In the genomic region with DNA sequence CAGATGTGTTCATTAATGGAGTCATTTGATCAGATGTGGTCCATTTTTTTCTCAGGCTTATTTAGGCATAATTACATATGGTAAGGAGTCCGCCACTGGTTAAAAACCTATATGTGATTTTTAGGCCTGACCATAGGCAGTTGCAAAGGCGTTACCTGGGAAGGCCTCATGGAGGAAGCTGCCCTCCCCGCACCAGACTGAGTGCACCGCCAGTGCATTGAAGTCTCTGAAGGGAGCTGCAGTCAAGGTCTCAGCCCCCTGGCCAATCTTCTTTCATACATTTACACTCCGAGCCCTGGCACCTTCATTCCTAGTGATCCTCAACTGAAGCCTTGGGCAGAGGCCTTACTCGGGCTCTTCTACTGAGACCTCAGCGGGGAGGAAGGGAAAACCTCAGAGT, we compare ENCODE assay signal across 24 cellular contexts.
DNase-seq lines count a peak whose midpoint lies in the region; ATAC-seq, FAIRE-seq and TF ChIP-seq lines count a peak whose summit lies in the region.
"Had no signal": no experiment of that assay in that cellular context is flagged by ENCODE, and none has a peak within 500 bp of the region (broad histone marks: within the 10 kb centered on the region; RNA-seq: fewer than 3 reads in every experiment).

No MANE protein-coding gene starts in this region.

- ATAC-seq in GM23338, result peak; percentile 65
- no peak for ATAC-seq in gastroesophageal sphincter

- H3K4me2 ChIP-seq in GM23338, result no peak overlapping the region
- H3K4me2 ChIP-seq in H9 (ENCODE audit: insufficient read depth, insufficient read length, low read length), result no peak overlapping the region
- no peak overlapping the region for H3K4me2 ChIP-seq in H1 (ENCODE audit: insufficient read depth in 1 of 2, low read depth in 2 of 2, low read length in 2 of 2)
- no peak overlapping the region for H3K4me2 ChIP-seq in GM23248 (ENCODE audit: unreplicated experiment)
- H3K4me2 ChIP-seq: BLaER1 had no signal

- no peak overlapping the region for H2BK120ac ChIP-seq in H9 (ENCODE audit: low read depth, low read length, poor library complexity, severe bottlenecking)
- H2BK120ac ChIP-seq in H1 (replicated peaks; ENCODE audit: low read depth, low read length), result no peak overlapping the region

- H4K20me1 ChIP-seq in GM23338 (replicated peaks; ENCODE audit: insufficient read depth) (no peaks in the 10 kb centered on the region), H9 (ENCODE audit: control insufficient read depth, insufficient read depth, insufficient read length) (no peaks in the 10 kb centered on the region), H1 (replicated peaks in 1 of 2; ENCODE audit: control insufficient read depth in 1 of 2, insufficient read depth in 2 of 2, low read length in 2 of 2) (no peaks in the 10 kb centered on the region), GM23248 (ENCODE audit: insufficient read depth) (no peaks in the 10 kb centered on the region)
- H4K20me1 ChIP-seq: BLaER1 had no signal

- POLR2A ChIA-PET in H1 (lab: Charles Lee; ENCODE audit: partially characterized antibody), result interaction anchor here (1.1 kb wide), 1 partner anchor 77 kb away, joined by 3 read pairs; no protein-coding TSS in a partner anchor
- POLR2A ChIA-PET in Caco-2 (lab: Charles Lee), result no interaction called here

- no peak overlapping the region for H3K4ac ChIP-seq in H9 (ENCODE audit: low read depth, low read length)
- H3K4ac ChIP-seq in H1 (replicated peaks; ENCODE audit: insufficient read length, low read depth, low read length), result no peak overlapping the region

- H2BK15ac ChIP-seq in H9 (ENCODE audit: low read depth, low read length) (no peak overlapping the region), H1 (ENCODE audit: low read length) (no peak overlapping the region)

- H3K79me2 ChIP-seq in GM23338 (replicated peaks; ENCODE audit: insufficient read depth) (no peaks in the 10 kb centered on the region), H9 (ENCODE audit: insufficient read depth, low read length) (no peaks in the 10 kb centered on the region), H1 (ENCODE audit: control insufficient read depth in 1 of 2, insufficient read depth in 2 of 2, low read length in 2 of 2) (no peaks in the 10 kb centered on the region), GM23248 (ENCODE audit: insufficient read depth) (no peaks in the 10 kb centered on the region)

- H3K9me3 Mint-ChIP-seq in GM23338 (no peaks in the 10 kb centered on the region), H9 (no peaks in the 10 kb centered on the region), Caco-2 (ENCODE audit: unreplicated experiment) (no peaks in the 10 kb centered on the region)

- CTCF ChIA-PET in H1 (lab: Charles Lee; ENCODE audit: partially characterized antibody), result no interaction called here
- CTCF ChIA-PET in Caco-2 (lab: Charles Lee), result no interaction called here

- H3K56ac ChIP-seq in H9 (ENCODE audit: insufficient read length, low read depth, low read length) (no peak overlapping the region), H1 (replicated peaks; ENCODE audit: insufficient read length, low read depth, low read length) (no peak overlapping the region)

- no peaks in the 10 kb centered on the region for H3K9me2 ChIP-seq in GM23338 (ENCODE audit: insufficient read depth)
- H3K9me2 ChIP-seq in GM23248 (ENCODE audit: insufficient read depth), result no peaks in the 10 kb centered on the region

- H3K14ac ChIP-seq in H9 (ENCODE audit: insufficient read depth, low read length), result no peak overlapping the region
- H3K14ac ChIP-seq in H1 (ENCODE audit: insufficient read length), result no peak overlapping the region

- H3K27me3 ChIP-seq in GM23338 (ENCODE audit: insufficient read depth) (no peaks in the 10 kb centered on the region), H9 (ENCODE audit: insufficient read depth, low read length) (no peaks in the 10 kb centered on the region), H1 (replicated peaks in 1 of 4; ENCODE audit: control insufficient read depth in 3 of 4, extremely low read depth in 1 of 4, insufficient read depth in 3 of 4, low read length in 3 of 4) (no peaks in the 10 kb centered on the region), Caco-2 (replicated peaks; ENCODE audit: control insufficient read depth, insufficient read depth, low read length) (no peaks in the 10 kb centered on the region), GM23248 (replicated peaks; ENCODE audit: insufficient read depth) (no peaks in the 10 kb centered on the region), gastroesophageal sphincter (no peaks in the 10 kb centered on the region)
- H3K27me3 ChIP-seq: BE2C, BLaER1 had no signal

- H4K8ac ChIP-seq in H9 (replicated peaks; ENCODE audit: insufficient read length, low read depth, low read length) (no peak overlapping the region), H1 (ENCODE audit: extremely low read depth, insufficient read depth, low read length) (no peak overlapping the region)

- no peak overlapping the region for H3K9ac ChIP-seq in H9 (ENCODE audit: extremely low read depth, insufficient read length, low read length)
- H3K9ac ChIP-seq in H1 (replicated peaks in 1 of 4; ENCODE audit: extremely low read depth in 1 of 4, low read depth in 3 of 4, low read length in 3 of 4), result no peak overlapping the region
- H3K9ac ChIP-seq in GM23248, result no peak overlapping the region
- H3K9ac ChIP-seq: BLaER1 had no signal

- H3K27ac Mint-ChIP-seq in GM23338 (no peak overlapping the region), H9 (no peak overlapping the region), Caco-2 (ENCODE audit: unreplicated experiment) (no peak overlapping the region)
- H3K27ac Mint-ChIP-seq: CD14-positive monocyte; CD4-positive, alpha-beta memory T cell; CD4-positive, CD25-positive, alpha-beta regulatory T cell; CD8-positive, alpha-beta memory T cell had no signal

- TF ChIP-seq RAD21 in H1 (IDR thresholded peaks at IDR 0.05 in 1 of 2, conservative IDR thresholded peaks at IDR 0.05 in 1 of 2; ENCODE audit: low read depth in 2 of 2, low read length in 2 of 2), result no peak

- in situ Hi-C loops in GM23248 (cut with MboI), result no loop called here

- H3K9me3 ChIP-seq in H9 (ENCODE audit: control insufficient read depth, low read depth, low read length) (no peaks in the 10 kb centered on the region), H1 (ENCODE audit: insufficient read depth in 2 of 2, low read depth in 1 of 2, low read length in 1 of 2) (no peaks in the 10 kb centered on the region), Caco-2 (no peaks in the 10 kb centered on the region), GM23248 (ENCODE audit: low read depth) (no peaks in the 10 kb centered on the region), gastroesophageal sphincter (no peaks in the 10 kb centered on the region)
- H3K9me3 ChIP-seq: BE2C, BLaER1 had no signal

- no peak overlapping the region for H2BK20ac ChIP-seq in H9 (ENCODE audit: low read depth, low read length, poor library complexity, severe bottlenecking)
- H2BK20ac ChIP-seq in H1 (ENCODE audit: low read length), result no peak overlapping the region

- no peak overlapping the region for H2BK5ac ChIP-seq in H9 (ENCODE audit: insufficient read length, low read length)
- no peak overlapping the region for H2BK5ac ChIP-seq in H1 (ENCODE audit: low read depth, low read length)

- H3K4me3 ChIP-seq in GM23338, result no peak overlapping the region
- H3K4me3 ChIP-seq in H1 (ENCODE audit: extremely low read depth in 1 of 4, insufficient read depth in 2 of 4, low read depth in 3 of 4, low read length in 4 of 4), result no peak overlapping the region
- no peak overlapping the region for H3K4me3 ChIP-seq in Caco-2 (ENCODE audit: low read depth, low read length)
- H3K4me3 ChIP-seq in GM23248, result no peak overlapping the region
- no peak overlapping the region for H3K4me3 ChIP-seq in gastroesophageal sphincter
- H3K4me3 ChIP-seq: BLaER1 had no signal

- H3K4me1 ChIP-seq in GM23338 (ENCODE audit: insufficient read depth) (no peaks in the 10 kb centered on the region), H9 (ENCODE audit: insufficient read depth, low read length) (no peaks in the 10 kb centered on the region), H1 (replicated peaks in 1 of 4; ENCODE audit: control insufficient read depth in 3 of 4, insufficient read depth in 4 of 4, low read length in 3 of 4) (no peaks in the 10 kb centered on the region), Caco-2 (no peaks in the 10 kb centered on the region), GM23248 (ENCODE audit: insufficient read depth) (no peaks in the 10 kb centered on the region), gastroesophageal sphincter (no peaks in the 10 kb centered on the region)
- H3K4me1 ChIP-seq: BE2C, BLaER1 had no signal

- H4K91ac ChIP-seq in H9 (ENCODE audit: insufficient read length, low read depth, low read length) (no peak overlapping the region), H1 (replicated peaks; ENCODE audit: insufficient read length, low read length) (no peak overlapping the region)

- no peaks in the 10 kb centered on the region for H3F3A ChIP-seq in GM23338 (replicated peaks; ENCODE audit: low read depth)
- H3F3A ChIP-seq in GM23248 (ENCODE audit: insufficient read depth), result no peaks in the 10 kb centered on the region

- H3T11ph ChIP-seq in H9 (ENCODE audit: low read length), result no peak overlapping the region

- H3K27me3 Mint-ChIP-seq in GM23338 (ENCODE audit: insufficient read depth, low read depth, poor library complexity) (no peaks in the 10 kb centered on the region), H9 (ENCODE audit: low read depth) (no peaks in the 10 kb centered on the region), Caco-2 (ENCODE audit: insufficient read depth, unreplicated experiment) (no peaks in the 10 kb centered on the region)
- H3K27me3 Mint-ChIP-seq: CD4-positive, alpha-beta memory T cell; CD4-positive, CD25-positive, alpha-beta regulatory T cell; CD8-positive, alpha-beta memory T cell had no signal

- intact Hi-C loops in Caco-2 (cut with micrococcal nuclease; ENCODE audit: unreplicated experiment), result no loop called here

- H3K36me3 Mint-ChIP-seq in GM23338 (ENCODE audit: low read depth) (no peaks in the 10 kb centered on the region), H9 (ENCODE audit: insufficient read depth in 1 of 3, low read depth in 3 of 3) (no peaks in the 10 kb centered on the region), Caco-2 (ENCODE audit: insufficient read depth, unreplicated experiment) (no peaks in the 10 kb centered on the region)
- H3K36me3 Mint-ChIP-seq: CD14-positive monocyte; CD4-positive, alpha-beta memory T cell; CD4-positive, CD25-positive, alpha-beta regulatory T cell; CD8-positive, alpha-beta memory T cell had no signal

- H2AK5ac ChIP-seq in H9 (ENCODE audit: insufficient read length, low read length) (no peak overlapping the region), H1 (ENCODE audit: low read depth, low read length) (no peak overlapping the region)

- TF ChIP-seq POLR2A in H1 (IDR thresholded peaks at IDR 0.05; ENCODE audit: control extremely low read depth in 1 of 2, low read depth in 2 of 2, low read length in 2 of 2) (no peak), gastroesophageal sphincter (IDR thresholded peaks at IDR 0.05) (no peak)

- H3K23me2 ChIP-seq in H9 (ENCODE audit: insufficient read length, low read depth, low read length, poor library complexity, severe bottlenecking) (no peaks in the 10 kb centered on the region), H1 (ENCODE audit: low read depth, low read length) (no peaks in the 10 kb centered on the region)

- FAIRE-seq in H1 (lab: Jason Lieb, UNC), result no peak
- FAIRE-seq: D721Med, G401.6, GM12891, GM19239 had no signal

- H3K36me3 ChIP-seq in GM23338 (ENCODE audit: insufficient read depth) (no peaks in the 10 kb centered on the region), H1 (ENCODE audit: control insufficient read depth in 2 of 4, insufficient read depth in 4 of 4, low read length in 3 of 4) (no peaks in the 10 kb centered on the region), Caco-2 (ENCODE audit: control insufficient read depth, insufficient read depth, low read length) (no peaks in the 10 kb centered on the region), GM23248 (ENCODE audit: low read depth) (no peaks in the 10 kb centered on the region), gastroesophageal sphincter (no peaks in the 10 kb centered on the region)
- H3K36me3 ChIP-seq: BE2C, BLaER1 had no signal

- BruUV-seq in Caco-2 (replicated peaks; lab: Mats Ljungman, UMichigan), result no TSS peak

- H4K5ac ChIP-seq in H9 (ENCODE audit: insufficient read length, low read depth, low read length), result no peak overlapping the region
- H4K5ac ChIP-seq in H1 (ENCODE audit: insufficient read length, low read depth, low read length), result no peak overlapping the region

- H3K27ac ChIP-seq in GM23338 (ENCODE audit: low read depth) (no peak overlapping the region), H9 (ENCODE audit: insufficient read length, low read depth, low read length) (no peak overlapping the region), H1 (ENCODE audit: low read depth, low read length) (no peak overlapping the region), GM23248 (no peak overlapping the region), gastroesophageal sphincter (no peak overlapping the region)
- H3K27ac ChIP-seq: BLaER1 had no signal

- H3K23ac ChIP-seq in H9 (ENCODE audit: insufficient read length, low read depth, low read length) (no peak overlapping the region), H1 (ENCODE audit: insufficient read length) (no peak overlapping the region)

- no peak for TF ChIP-seq EP300 in H1 (IDR thresholded peaks at IDR 0.05; ENCODE audit: borderline replicate concordance in 1 of 2, low read depth in 2 of 2, low read length in 2 of 2)
- TF ChIP-seq EP300 in gastroesophageal sphincter (IDR thresholded peaks at IDR 0.05), result no peak

- no peak for TF ChIP-seq CTCF in GM23338 (conservative IDR thresholded peaks at IDR 0.05; ENCODE audit: low read depth in 2 of 2)
- TF ChIP-seq CTCF in H9 (conservative IDR thresholded peaks at IDR 0.05), result no peak
- no peak for TF ChIP-seq CTCF in H1 (IDR thresholded peaks at IDR 0.05; ENCODE audit: control extremely low read depth in 1 of 3, insufficient read depth in 1 of 3, low read depth in 1 of 3, low read length in 3 of 3)
- TF ChIP-seq CTCF in Caco-2 (IDR thresholded peaks at IDR 0.05; ENCODE audit: insufficient read depth in 1 of 2, low read depth in 1 of 2, low read length in 1 of 2, severe bottlenecking in 1 of 2, unreplicated experiment in 1 of 2), result no peak
- TF ChIP-seq CTCF in gastroesophageal sphincter (IDR thresholded peaks at IDR 0.05), result no peak

- H2BK12ac ChIP-seq in H9 (ENCODE audit: insufficient read length, low read depth, low read length) (no peak overlapping the region), H1 (ENCODE audit: low read depth, low read length) (no peak overlapping the region)

- DNase-seq in GM23338 (ENCODE audit: low spot score), result peak; percentile 12
- DNase-seq in H9, result peak; percentile 31
- DNase-seq in H1 (ENCODE audit: low read depth in 1 of 2, low spot score in 2 of 2), result no peak
- peak; percentile 10 for DNase-seq in iPS-NIHi11 (ENCODE audit: low spot score)
- DNase-seq in Caco-2, result no peak
- no peak for DNase-seq in GM23248
- DNase-seq: 8988T; ACHN; BE2C; C1 segment of cervical spinal cord; Calu3; CD4-positive, alpha-beta memory T cell; CD4-positive, CD25-positive, alpha-beta regulatory T cell; CD8-positive, alpha-beta memory T cell; COR-L47; DMS79 treated with DMSO at 0.1 percent for 48 hours; GF-D8 had no signal

- H3K79me1 ChIP-seq in H9 (ENCODE audit: insufficient read depth, low read depth, low read length, poor library complexity, severe bottlenecking) (no peaks in the 10 kb centered on the region), H1 (ENCODE audit: low read depth, low read length) (no peaks in the 10 kb centered on the region)

- H3K4me3 Mint-ChIP-seq in GM23338 (no peak overlapping the region), H9 (no peak overlapping the region), Caco-2 (ENCODE audit: unreplicated experiment) (no peak overlapping the region)
- H3K4me3 Mint-ChIP-seq: CD14-positive monocyte; CD4-positive, alpha-beta memory T cell; CD4-positive, CD25-positive, alpha-beta regulatory T cell; CD8-positive, alpha-beta memory T cell had no signal

- no CpG with 5 or more reads among the region's 7 CpGs for WGBS in H9 (ENCODE audit: extremely low coverage, insufficient read length, low lambda C conversion rate)
- 97% methylated on average over 7 of the region's 7 CpGs; no CpG with 5 or more reads in 1 of the 2 experiments for WGBS in H1 (ENCODE audit: extremely low coverage in 1 of 2, insufficient coverage in 1 of 2, insufficient read length in 1 of 2, insufficient replicate concordance in 2 of 2, low coverage in 1 of 2, low lambda C conversion rate in 2 of 2, missing lambda C conversion rate in 1 of 2), 2 experiments
- WGBS in GM23248 (ENCODE audit: low coverage in 1 of 2, low lambda C conversion rate in 2 of 2, missing lambda C conversion rate in 2 of 2), 2 experiments, result 45 to 53% methylated on average over 7 of the region's 7 CpGs
- WGBS in gastroesophageal sphincter (ENCODE audit: low coverage in 1 of 2), 2 donors, result 83 to 88% methylated on average over 3 to 7 of the region's 7 CpGs

- 0 out of 2 replicates have a peak overlapping the region, but pooled peaks have one; percentile 8 for H2AFZ ChIP-seq in GM23338
- H2AFZ ChIP-seq in H9 (ENCODE audit: low read length), result no peak overlapping the region
- peak overlapping the region; percentile 85 for H2AFZ ChIP-seq in H1 (ENCODE audit: low read length)
- no peak overlapping the region for H2AFZ ChIP-seq in GM23248

- no peaks in the 10 kb centered on the region for H3K4me1 Mint-ChIP-seq in GM23338
- H3K4me1 Mint-ChIP-seq in H9, result no peaks in the 10 kb centered on the region
- no peaks in the 10 kb centered on the region for H3K4me1 Mint-ChIP-seq in Caco-2 (ENCODE audit: low read depth, unreplicated experiment)
- H3K4me1 Mint-ChIP-seq: CD14-positive monocyte; CD4-positive, alpha-beta memory T cell; CD4-positive, CD25-positive, alpha-beta regulatory T cell; CD8-positive, alpha-beta memory T cell had no signal

- H3K18ac ChIP-seq in H9 (ENCODE audit: insufficient read length, low read depth, low read length) (no peak overlapping the region), H1 (ENCODE audit: extremely low read depth, low read length) (no peak overlapping the region)

Comparison
In these comparisons a context has a peak if more than half of its experiments do, and no peak if none do; other contexts are left out.
1. DNase-seq: peak in GM23338 (single experiment), H9 (single experiment) and iPS-NIHi11 (single experiment); none in H1 (0 of 2), Caco-2 (0 of 2) and GM23248 (single experiment).
2. H2AFZ ChIP-seq: peak in GM23338 (single experiment) and H1 (single experiment); none in H9 (single experiment) and GM23248 (single experiment).